Comparison of ENCODE assay signal across 33 cellular contexts in the genomic region with DNA sequence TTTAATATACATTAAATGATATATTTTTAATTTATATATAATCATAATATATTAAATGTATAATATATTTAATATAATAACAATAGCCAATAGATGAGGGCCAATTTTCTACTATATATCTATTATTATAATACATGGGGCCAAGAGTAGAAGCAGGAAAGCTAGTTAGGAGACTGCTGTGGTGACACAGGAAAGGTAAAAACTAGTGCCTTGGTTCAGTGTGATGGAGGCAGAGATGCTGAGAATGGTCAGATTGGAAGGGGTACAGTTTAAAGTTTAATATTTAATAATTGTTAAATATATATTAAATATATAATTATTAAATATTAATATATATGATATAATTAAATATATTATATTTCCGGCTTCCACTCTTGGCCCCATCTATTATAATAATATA.
"Had no signal": no experiment of that assay in that cellular context is flagged by ENCODE, and none has a peak within 500 bp of the region (broad histone marks: within the 10 kb centered on the region; RNA-seq: fewer than 3 reads in every experiment).

No MANE protein-coding gene starts in this region.

- H3K9me3 ChIP-seq: MG63 had no signal

- DNase-seq: Karpas-422, Kasumi-1, MG63, MM.1S, MV-4-11, NCI-H1048, NCI-H1092, NCI-H1092 treated with DMSO at 0.1 percent for 48 hours, NCI-H1105, NCI-H1105 treated with DMSO at 0.1 percent for 48 hours, NCI-H1417 treated with DMSO at 0.1 percent for 48 hours, NCI-H1436, NCI-H1436 treated with DMSO at 0.1 percent for 48 hours, NCI-H146, NCI-H1694, NCI-H1694 treated with DMSO at 0.1 percent for 48 hours, NCI-H187, NCI-H187 treated with DMSO at 0.1 percent for 48 hours, NCI-H1930, NCI-H2029, NCI-H2029 treated with DMSO at 0.1 percent for 48 hours, NCI-H2081, NCI-H2081 treated with DMSO at 0.1 percent for 48 hours, NCI-H2107, NCI-H2171, NCI-H2171 treated with DMSO at 0.1 percent for 48 hours, NCI-H2227 treated with DMSO at 0.1 percent for 48 hours, NCI-H226, NCI-H345, NCI-H446, NCI-H446 treated with DMSO at 0.1 percent for 48 hours, NCI-H510A, NCI-H510A treated with DMSO at 0.1 percent for 48 hours had no signal

- H3K4me3 ChIP-seq: MG63 had no signal

- H3K36me3 ChIP-seq: MG63 had no signal
